In the genomic region with DNA sequence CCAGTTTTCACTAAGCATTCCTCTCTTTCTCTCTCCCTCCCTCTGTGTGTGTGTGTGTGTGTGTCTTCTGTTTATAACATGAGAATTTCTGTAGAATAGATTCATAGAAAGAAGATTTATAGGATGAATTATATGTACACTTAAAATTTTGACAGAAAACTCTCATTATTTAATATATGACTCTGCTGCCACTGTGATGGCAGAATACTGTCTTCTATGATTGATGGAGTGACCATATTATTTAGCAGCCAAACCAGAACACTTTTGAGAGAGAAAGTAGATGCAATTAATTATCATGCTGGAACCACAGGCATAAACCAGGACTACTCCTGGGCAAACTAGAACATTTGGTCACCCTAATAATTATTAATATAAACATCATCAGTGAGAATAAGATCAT, we compare ENCODE assay signal across 40 cellular contexts. TPM values are rescaled to one million over a fixed set of nuclear protein-coding genes. Genes with fewer than 3 reads are reported as not detected.
"Had no signal": no experiment of that assay in that cellular context is flagged by ENCODE, and none has a peak within 500 bp of the region (broad histone marks: within the 10 kb centered on the region; RNA-seq: fewer than 3 reads in every experiment).

No MANE protein-coding gene starts in this region.

- H3K4me1 ChIP-seq: adrenal gland had no signal

- H3K36me3 Mint-ChIP-seq: activated CD4-positive, alpha-beta memory T cell treated with anti-CD3 and anti-CD28 coated beads for 36 hours; activated naive CD4-positive, alpha-beta T cell treated with anti-CD3 and anti-CD28 coated beads, Interleukin-2, amount 50 U/mL, for 72 hours; activated naive CD8-positive, alpha-beta T cell treated with anti-CD3 and anti-CD28 coated beads for 36 hours had no signal

- H3K27ac ChIP-seq: adrenal gland, cardiac muscle cell, VCaP had no signal

- H3K4me1 Mint-ChIP-seq: activated B cell treated with CpG ODN at 0.5 μM for 24 hours; activated naive CD8-positive, alpha-beta T cell treated with anti-CD3 and anti-CD28 coated beads for 36 hours; activated T-helper 17 cell treated with anti-CD3 and anti-CD28 coated beads, Interleukin-2, amount 50 U/mL, for 72 hours; central memory CD8-positive, alpha-beta T cell had no signal

- H3K9me3 ChIP-seq: adrenal gland, body of pancreas had no signal

- H3K27me3 Mint-ChIP-seq: activated CD4-positive, alpha-beta memory T cell treated with anti-CD3 and anti-CD28 coated beads for 36 hours had no signal

- H3K36me3 ChIP-seq: adrenal gland, cardiac muscle cell had no signal

- H3K4me3 Mint-ChIP-seq: activated B cell treated with CpG ODN at 0.5 μM for 24 hours; activated CD4-positive, alpha-beta memory T cell treated with anti-CD3 and anti-CD28 coated beads for 36 hours; activated CD4-positive, alpha-beta T cell treated with anti-CD3 and anti-CD28 coated beads, Interleukin-2, amount 10 ng/mL, durations not matched to agents 24 days and 14 days; activated CD8-positive, alpha-beta T cell treated with anti-CD3 and anti-CD28 coated beads for 36 hours; activated naive CD4-positive, alpha-beta T cell treated with anti-CD3 and anti-CD28 coated beads for 36 hours; activated naive CD8-positive, alpha-beta T cell treated with anti-CD3 and anti-CD28 coated beads for 36 hours; activated T-cell treated with anti-CD3 and anti-CD28 coated beads, Interleukin-2, amount 50 U/mL, for 4 hours; activated T-cell treated with anti-CD3 and anti-CD28 coated beads, Interleukin-2, amount 50 U/mL, for 72 hours; activated T-helper 1 cell treated with anti-CD3 and anti-CD28 coated beads, Interleukin-12 subunit alpha, Interleukin-12 subunit beta, Interleukin-2, Interleukin-4 antibody, amounts not matched to agents 30 ng/mL and 10 ng/mL and 1 ng/mL, durations not matched to agents 14 hours and 24 hours and 36 hours; activated T-helper 17 cell treated with anti-CD3 and anti-CD28 coated beads, Interleukin-2, amount 50 U/mL, for 72 hours; central memory CD8-positive, alpha-beta T cell; T-helper 1 cell treated with Interleukin-12 subunit alpha and Interleukin-12 subunit beta and Interleukin-4 antibody, amounts not matched to agents 30 μg/mL and 1 μg/mL, for 36 hours; T-helper 2 cell treated with Interferon-gamma antibody and Interleukin-4, amounts not matched to agents 5 μg/mL and 100 μg/mL, for 36 hours had no signal

- H3K27me3 ChIP-seq: adrenal gland, body of pancreas, cardiac muscle cell had no signal

- H3K4me3 ChIP-seq: adrenal gland, body of pancreas, cardiac muscle cell had no signal

- H3K27ac Mint-ChIP-seq: activated B cell treated with CpG ODN at 0.5 μM for 24 hours; activated CD4-positive, alpha-beta memory T cell treated with anti-CD3 and anti-CD28 coated beads for 36 hours; activated CD4-positive, alpha-beta T cell treated with anti-CD3 and anti-CD28 coated beads, Interleukin-2, amount 10 ng/mL, durations not matched to agents 24 days and 14 days; activated CD8-positive, alpha-beta T cell treated with anti-CD3 and anti-CD28 coated beads for 36 hours; activated naive CD4-positive, alpha-beta T cell treated with anti-CD3 and anti-CD28 coated beads for 36 hours; activated naive CD4-positive, alpha-beta T cell treated with anti-CD3 and anti-CD28 coated beads, Interleukin-2, amount 50 U/mL, for 72 hours; activated naive CD8-positive, alpha-beta T cell treated with anti-CD3 and anti-CD28 coated beads for 36 hours; activated T-cell treated with anti-CD3 and anti-CD28 coated beads, Interleukin-2, amount 50 U/mL, for 72 hours; activated T-helper 1 cell treated with anti-CD3 and anti-CD28 coated beads, Interleukin-12 subunit alpha, Interleukin-12 subunit beta, Interleukin-2, Interleukin-4 antibody, amounts not matched to agents 30 ng/mL and 10 ng/mL and 1 ng/mL, durations not matched to agents 14 hours and 24 hours and 36 hours; activated T-helper 17 cell treated with anti-CD3 and anti-CD28 coated beads, Interleukin-2, amount 50 U/mL, for 72 hours; T-helper 1 cell treated with Interleukin-12 subunit alpha and Interleukin-12 subunit beta and Interleukin-4 antibody, amounts not matched to agents 30 μg/mL and 1 μg/mL, for 36 hours; T-helper 2 cell treated with Interferon-gamma antibody and Interleukin-4, amounts not matched to agents 5 μg/mL and 100 μg/mL, for 36 hours had no signal

- H3K9me3 Mint-ChIP-seq: activated B cell treated with CpG ODN at 0.5 μM for 24 hours; activated CD4-positive, alpha-beta memory T cell treated with anti-CD3 and anti-CD28 coated beads for 36 hours; activated CD4-positive, alpha-beta T cell treated with anti-CD3 and anti-CD28 coated beads, Interleukin-2, amount 10 ng/mL, durations not matched to agents 24 days and 14 days; activated CD8-positive, alpha-beta T cell treated with anti-CD3 and anti-CD28 coated beads for 36 hours; activated naive CD4-positive, alpha-beta T cell treated with anti-CD3 and anti-CD28 coated beads for 36 hours; activated naive CD4-positive, alpha-beta T cell treated with anti-CD3 and anti-CD28 coated beads, Interleukin-2, amount 50 U/mL, for 72 hours; activated naive CD8-positive, alpha-beta T cell treated with anti-CD3 and anti-CD28 coated beads for 36 hours; activated T-cell treated with anti-CD3 and anti-CD28 coated beads, Interleukin-2, amount 50 U/mL, for 4 hours; activated T-cell treated with anti-CD3 and anti-CD28 coated beads, Interleukin-2, amount 50 U/mL, for 72 hours; activated T-helper 1 cell treated with anti-CD3 and anti-CD28 coated beads, Interleukin-12 subunit alpha, Interleukin-12 subunit beta, Interleukin-2, Interleukin-4 antibody, amounts not matched to agents 30 ng/mL and 10 ng/mL and 1 ng/mL, durations not matched to agents 14 hours and 24 hours and 36 hours; activated T-helper 17 cell treated with anti-CD3 and anti-CD28 coated beads, Interleukin-2, amount 50 U/mL, for 72 hours; central memory CD8-positive, alpha-beta T cell; T-helper 1 cell treated with Interleukin-12 subunit alpha and Interleukin-12 subunit beta and Interleukin-4 antibody, amounts not matched to agents 30 μg/mL and 1 μg/mL, for 36 hours; T-helper 2 cell treated with Interferon-gamma antibody and Interleukin-4, amounts not matched to agents 5 μg/mL and 100 μg/mL, for 36 hours had no signal

- DNase-seq: activated B cell treated with CpG ODN at 0.5 μM for 24 hours; activated CD4-positive, alpha-beta memory T cell treated with anti-CD3 and anti-CD28 coated beads for 36 hours; activated CD4-positive, alpha-beta T cell treated with anti-CD3 and anti-CD28 coated beads for 4 hours; activated CD4-positive, alpha-beta T cell treated with anti-CD3 and anti-CD28 coated beads, Interleukin-2, amount 10 ng/mL, durations not matched to agents 24 days and 14 days; activated CD4-positive, alpha-beta T cell treated with anti-CD3 and anti-CD28 coated beads, Interleukin-2, amount 50 U/mL, for 1 hour; activated CD4-positive, alpha-beta T cell treated with anti-CD3 and anti-CD28 coated beads, Interleukin-2, amount 50 U/mL, for 4 hours; activated CD4-positive, CD25-positive, alpha-beta regulatory T cell treated with anti-CD3 and anti-CD28 coated beads, Interleukin-2, amount 50 U/mL, for 72 hours; activated CD8-positive, alpha-beta memory T cell treated with anti-CD3 and anti-CD28 coated beads, Interleukin-2, amount 50 U/mL, for 4 hours; activated CD8-positive, alpha-beta T cell treated with anti-CD3 and anti-CD28 coated beads for 36 hours; activated effector memory CD4-positive, alpha-beta T cell treated with anti-CD3 and anti-CD28 coated beads, Interleukin-2, amount 50 U/mL, for 16 hours; activated gamma-delta T cell treated with Interleukin-2 at 50 U/mL for 16 hours; activated naive CD4-positive, alpha-beta T cell; activated naive CD4-positive, alpha-beta T cell treated with anti-CD3 and anti-CD28 coated beads for 36 hours; activated naive CD4-positive, alpha-beta T cell treated with anti-CD3 and anti-CD28 coated beads, Interleukin-2, amount 50 U/mL, for 16 hours; activated naive CD8-positive, alpha-beta T cell treated with anti-CD3 and anti-CD28 coated beads for 36 hours; activated T-cell treated with anti-CD3 and anti-CD28 coated beads for 4 hours; activated T-cell treated with anti-CD3 and anti-CD28 coated beads, Interleukin-2, amount 50 U/mL, for 1 hour; activated T-cell treated with anti-CD3 and anti-CD28 coated beads, Interleukin-2, amount 50 U/mL, for 4 hours; activated T-cell treated with anti-CD3 and anti-CD28 coated beads, Interleukin-2, amount 50 U/mL, for 72 hours; adrenal gland; amniotic stem cell; aorta; body of pancreas; caudate nucleus; cerebellar nuclear complex; T-helper 1 cell; T-helper 2 cell; T-helper 9 cell had no signal

RNA-seq across cellular contexts. Expression of a gene that starts 38.8 kb away (rescaled TPM):
- total RNA-seq: activated B cell treated with CpG ODN at 0.5 μM for 24 hours; activated CD4-positive, alpha-beta memory T cell treated with anti-CD3 and anti-CD28 coated beads for 36 hours; activated CD4-positive, alpha-beta T cell treated with anti-CD3 and anti-CD28 coated beads, Interleukin-2, amount 10 ng/mL, durations not matched to agents 24 days and 14 days; activated CD8-positive, alpha-beta memory T cell treated with anti-CD3 and anti-CD28 coated beads for 36 hours; activated CD8-positive, alpha-beta T cell treated with anti-CD3 and anti-CD28 coated beads for 36 hours; activated naive CD4-positive, alpha-beta T cell treated with anti-CD3 and anti-CD28 coated beads for 36 hours; activated naive CD4-positive, alpha-beta T cell treated with anti-CD3 and anti-CD28 coated beads, Interleukin-2, amount 50 U/mL, for 72 hours; activated naive CD8-positive, alpha-beta T cell treated with anti-CD3 and anti-CD28 coated beads for 36 hours; activated T-cell treated with anti-CD3 and anti-CD28 coated beads, Interleukin-2, amount 50 U/mL, for 4 hours; activated T-cell treated with anti-CD3 and anti-CD28 coated beads, Interleukin-2, amount 50 U/mL, for 72 hours; activated T-helper 1 cell treated with anti-CD3 and anti-CD28 coated beads, Interleukin-12 subunit alpha, Interleukin-12 subunit beta, Interleukin-2, Interleukin-4 antibody, amounts not matched to agents 30 ng/mL and 10 ng/mL and 1 ng/mL, durations not matched to agents 14 hours and 24 hours and 36 hours; activated T-helper 17 cell treated with anti-CD3 and anti-CD28 coated beads, Interleukin-2, amount 50 U/mL, for 72 hours; aorta; astrocyte; body of pancreas; bronchial epithelial cell; chondrocyte had no signal
- polyA plus RNA-seq: adrenal gland, aorta had no signal
